ENCODE assay signal across 13 cellular contexts in the genomic region with DNA sequence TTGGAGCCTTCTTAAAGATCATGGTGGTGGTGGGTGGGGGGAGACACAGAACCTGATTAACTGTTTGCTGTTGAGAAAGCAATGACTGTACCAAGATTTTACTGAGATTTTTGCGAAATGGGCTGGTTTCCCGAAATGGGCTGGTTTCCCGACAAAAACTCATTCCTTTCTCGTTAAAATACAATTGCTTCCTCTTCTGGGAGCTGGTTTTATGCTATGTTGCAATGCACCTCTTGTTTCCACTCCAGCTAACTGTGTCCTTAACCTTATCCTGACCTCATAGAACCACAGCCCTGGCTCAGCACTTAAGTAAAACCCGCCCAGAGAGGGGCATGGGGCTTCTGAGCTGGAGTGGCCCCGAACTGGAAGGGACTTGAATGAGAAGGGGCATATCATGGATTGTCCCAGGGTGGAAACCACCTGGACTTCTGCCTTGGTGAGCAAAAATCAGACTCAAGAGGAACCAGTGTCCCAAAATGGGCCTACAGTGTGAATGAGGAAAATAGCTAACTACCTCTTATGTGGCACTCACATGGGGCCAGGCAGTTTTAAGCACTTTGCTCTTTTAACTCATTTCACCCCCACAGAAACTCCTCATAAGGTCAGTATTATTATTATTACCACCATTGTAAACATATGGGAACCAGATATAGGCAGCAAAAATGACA. TPM values are rescaled to one million over a fixed set of nuclear protein-coding genes. Genes with fewer than 3 reads are reported as not detected.
A peak's percentile ranks its signal among the peaks of the same experiment; 100 is the strongest.
DNase-seq lines count a peak whose midpoint lies in the region; ATAC-seq, FAIRE-seq and TF ChIP-seq lines count a peak whose summit lies in the region.
"Had no signal": no experiment of that assay in that cellular context is flagged by ENCODE, and none has a peak within 500 bp of the region (broad histone marks: within the 10 kb centered on the region; RNA-seq: fewer than 3 reads in every experiment).

No MANE protein-coding gene starts in this region.

- no peak overlapping the region for H2AFZ ChIP-seq in PC-9
- H2AFZ ChIP-seq: parathyroid adenoma had no signal

- POLR2A ChIA-PET in PC-9 (lab: Charles Lee; ENCODE audit: unreplicated experiment), result no interaction called here

- H4K20me1 ChIP-seq in PC-9 (ENCODE audit: insufficient read depth), result no peaks in the 10 kb centered on the region

- no peak for FAIRE-seq in kidney (lab: Jason Lieb, UNC)
- FAIRE-seq: HTR-8/SVneo had no signal

- no peaks in the 10 kb centered on the region; the same call in 1 of the 2 replicates for H3K9me2 ChIP-seq in PC-9 (ENCODE audit: insufficient read depth)

- 21 to 73% (median 22%) methylated on average over 6 of the region's 6 CpGs for WGBS in adipose tissue, 3 donors

- CTCF ChIA-PET in PC-9 (lab: Charles Lee), result no interaction called here

- peaks cover 0 to 6% of the 10 kb centered on the region in 2 donors for H3K4me1 ChIP-seq in kidney (ENCODE audit: control insufficient read depth in 1 of 2, insufficient read depth in 1 of 2, low read depth in 1 of 2, low read length in 2 of 2)
- no peaks in the 10 kb centered on the region for H3K4me1 ChIP-seq in PC-9 (replicated peaks; ENCODE audit: insufficient read depth)

- intact Hi-C loops in kidney (cut with DNase I) (no loop called here), PC-9 (cut with micrococcal nuclease; ENCODE audit: unreplicated experiment) (no loop called here)

- no TSS peak for BruUV-seq in PC-9 (replicated peaks; lab: Mats Ljungman, UMichigan)

- ATAC-seq in GM19452 (IDR thresholded peaks at IDR 0.05; ENCODE audit: unreplicated experiment), result no peak
- ATAC-seq: activated CD8-positive, alpha-beta memory T cell treated with anti-CD3 and anti-CD28 coated beads, Interleukin-2, amount 10 ng/mL, durations not matched to agents 7 days and 5 days had no signal

- H3K27me3 ChIP-seq in HL-60 (ENCODE audit: insufficient read depth, poor library complexity, severe bottlenecking) (no peaks in the 10 kb centered on the region), PC-9 (ENCODE audit: insufficient read depth, low read depth) (no peaks in the 10 kb centered on the region)

- no peaks in the 10 kb centered on the region for H3F3A ChIP-seq in PC-9 (ENCODE audit: insufficient read depth, low read depth)

- no peak overlapping the region for H3K9ac ChIP-seq in kidney (ENCODE audit: low read length in 2 of 2)
- H3K9ac ChIP-seq: parathyroid adenoma had no signal

- H3K9me3 ChIP-seq in kidney (ENCODE audit: control insufficient read depth in 1 of 2, low read length in 2 of 2), result no peaks in the 10 kb centered on the region
- H3K9me3 ChIP-seq in PC-9 (ENCODE audit: insufficient read depth, low read depth), result no peaks in the 10 kb centered on the region

- no peaks in the 10 kb centered on the region for H3K79me2 ChIP-seq in PC-9 (ENCODE audit: low read depth)
- H3K79me2 ChIP-seq: parathyroid adenoma had no signal

- H3K36me3 ChIP-seq in kidney (ENCODE audit: control insufficient read depth in 1 of 2, insufficient read depth in 2 of 2, low read length in 2 of 2) (no peaks in the 10 kb centered on the region), PC-9 (ENCODE audit: low read depth) (no peaks in the 10 kb centered on the region)

- peak; percentile 38 to 61 for DNase-seq in HL-60 (ENCODE audit: low read depth in 1 of 2, low spot score in 1 of 2)
- peak; percentile 94 for DNase-seq in iris pigment epithelial cell (ENCODE audit: low read depth)
- peak; percentile 98 for DNase-seq in stromal cell of bone marrow (ENCODE audit: low read depth)
- DNase-seq in kidney, result no peak
- no peak for DNase-seq in PC-9
- no peak for DNase-seq in GDM1 (lab: John Stamatoyannopoulos, UW)
- DNase-seq: activated CD8-positive, alpha-beta memory T cell treated with anti-CD3 and anti-CD28 coated beads, Interleukin-2, amount 10 ng/mL, durations not matched to agents 7 days and 5 days; DMS153; T-helper 1 cell had no signal

- H3K4me2 ChIP-seq in PC-9, result no peak overlapping the region

- H3K4me3 ChIP-seq in HL-60 (replicated peaks; ENCODE audit: insufficient read depth, low read length), result no peak overlapping the region
- no peak overlapping the region for H3K4me3 ChIP-seq in kidney (ENCODE audit: low read length in 2 of 2)
- H3K4me3 ChIP-seq in PC-9, result no peak overlapping the region

- no peak for TF ChIP-seq CTCF in HL-60 (IDR thresholded peaks at IDR 0.05; ENCODE audit: insufficient read depth, low read length)
- TF ChIP-seq CTCF in kidney (IDR thresholded peaks at IDR 0.05; ENCODE audit: borderline replicate concordance, extremely low read depth, insufficient read depth), result no peak
- TF ChIP-seq CTCF in PC-9 (conservative IDR thresholded peaks at IDR 0.05), result no peak

- no peak overlapping the region for H3K27ac ChIP-seq in HL-60 (replicated peaks)
- H3K27ac ChIP-seq in adipose tissue (ENCODE audit: low read depth, low read length), result peak overlapping the region; percentile 40
- peak overlapping the region in 1 of 2 donors; percentile 60 for H3K27ac ChIP-seq in kidney (ENCODE audit: low read depth in 2 of 2, low read length in 2 of 2)
- no peak overlapping the region for H3K27ac ChIP-seq in PC-9
- H3K27ac ChIP-seq: parathyroid adenoma had no signal

RNA-seq across cellular contexts. Expression of gene FAM20A, which starts 20.8 kb away (rescaled TPM):
- polyA plus RNA-seq in adipose tissue (10 to 100 TPM in 2 of 3 donors, 1 to 10 TPM in 1; 2.1 to 24.1 (median 21.7) TPM), kidney (ENCODE audit: insufficient read depth, low read depth, low replicate concordance) (65.8 TPM)
- total RNA-seq in kidney (77.7 TPM), PC-9 (2021) (not detected in 2 replicates)
- total RNA-seq: activated CD8-positive, alpha-beta memory T cell treated with anti-CD3 and anti-CD28 coated beads, Interleukin-2, amount 10 ng/mL, durations not matched to agents 7 days and 5 days had no signal

Comparison
In these comparisons a context has a peak if more than half of its experiments do, and no peak if none do; other contexts are left out.
1. DNase-seq: peak in HL-60 (2 of 2), iris pigment epithelial cell (single experiment) and stromal cell of bone marrow (single experiment); none in kidney (single experiment), PC-9 (0 of 2) and GDM1 (single experiment).
2. RNA of gene FAM20A, which starts 20.8 kb away (total RNA-seq): 77.7 TPM in kidney (single experiment); not detected in PC-9; every median in the first group is over 10 times any median in the second.